ENCODE assay signal across 14 cellular contexts in the genomic region with DNA sequence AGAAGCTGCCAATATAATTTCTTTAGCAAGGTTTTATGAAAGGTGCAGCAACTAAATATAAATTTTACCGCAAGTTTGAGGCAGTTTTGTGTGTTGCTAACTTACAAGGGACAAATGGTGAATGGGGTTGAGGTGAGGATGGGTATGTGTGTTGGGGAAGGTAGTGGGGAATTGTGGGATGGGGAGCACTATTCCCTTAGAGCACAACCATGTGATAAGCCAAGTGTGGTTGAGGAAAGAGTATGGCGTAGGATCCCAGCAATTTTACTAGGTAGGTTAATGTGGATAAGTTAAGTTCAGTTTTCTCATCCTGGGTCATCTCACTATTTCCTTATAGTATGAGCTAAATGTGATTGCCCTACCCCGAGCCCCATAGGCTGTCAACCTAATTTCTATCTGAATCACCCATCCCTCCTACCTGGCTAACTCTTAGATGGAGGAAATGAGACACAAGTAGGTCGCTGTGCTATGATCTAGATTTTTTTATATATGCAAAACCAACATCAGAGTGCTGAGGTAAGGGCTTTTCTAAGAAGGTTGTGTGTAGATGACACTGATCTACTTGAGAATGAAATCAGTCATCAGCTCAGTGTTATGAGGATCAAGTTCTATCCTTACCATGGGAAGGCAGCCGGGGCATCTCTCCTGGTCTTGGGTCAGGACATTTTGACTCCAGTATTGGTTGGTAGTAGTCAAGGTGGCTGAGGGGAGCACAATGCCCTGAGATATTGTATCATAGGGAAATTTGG. TPM values are rescaled to one million over a fixed set of nuclear protein-coding genes. Genes with fewer than 3 reads are reported as not detected.
DNase-seq lines count a peak whose midpoint lies in the region; ATAC-seq and TF ChIP-seq lines count a peak whose summit lies in the region.
"Had no signal": no experiment of that assay in that cellular context is flagged by ENCODE, and none has a peak within 500 bp of the region (broad histone marks: within the 10 kb centered on the region; RNA-seq: fewer than 3 reads in every experiment).

No MANE protein-coding gene starts in this region.

- no peaks in the 10 kb centered on the region for H3K9me3 ChIP-seq in CD8-positive, alpha-beta memory T cell (ENCODE audit: low read length)
- no peaks in the 10 kb centered on the region for H3K9me3 ChIP-seq in mucosa of descending colon
- H3K9me3 ChIP-seq: ascending aorta, Caco-2, thoracic aorta had no signal

- H3K4me1 Mint-ChIP-seq in CD8-positive, alpha-beta memory T cell = peaks cover 88 to 96% (median 92%) of the 10 kb centered on the region in 3 donors
- peaks cover 91% of the 10 kb centered on the region for H3K4me1 Mint-ChIP-seq in activated CD8-positive, alpha-beta T cell treated with anti-CD3 and anti-CD28 coated beads for 36 hours (ENCODE audit: low read depth)
- H3K4me1 Mint-ChIP-seq in chondrocyte (ENCODE audit: low read depth) = peaks cover 4% of the 10 kb centered on the region

- in situ Hi-C loops in GM18951 (cut with MboI; ENCODE audit: low sequenced_read_pairs, unreplicated experiment) = loop anchor here (25.0 kb wide), 1 partner anchor 536 kb away; a partner anchor contains a TSS

- peak overlapping the region; percentile 82 to 95 (median 94) for H3K27ac Mint-ChIP-seq in CD8-positive, alpha-beta memory T cell
- peak overlapping the region; percentile 98 for H3K27ac Mint-ChIP-seq in activated CD8-positive, alpha-beta T cell treated with anti-CD3 and anti-CD28 coated beads for 36 hours
- H3K27ac Mint-ChIP-seq in chondrocyte (ENCODE audit: unreplicated experiment) = no peak overlapping the region

- H3K4me3 ChIP-seq in CD8-positive, alpha-beta memory T cell (ENCODE audit: low read length) = no peak overlapping the region
- no peak overlapping the region for H3K4me3 ChIP-seq in mucosa of descending colon
- H3K4me3 ChIP-seq: ascending aorta, thoracic aorta had no signal

- TF ChIP-seq POLR2A in GM18951 (IDR thresholded peaks at IDR 0.05; ENCODE audit: extremely low read depth, insufficient read depth, insufficient read length) = peak; percentile 43

- H3K36me3 Mint-ChIP-seq in CD8-positive, alpha-beta memory T cell = peaks cover 31 to 73% (median 51%) of the 10 kb centered on the region in 3 donors
- peaks cover 85% of the 10 kb centered on the region for H3K36me3 Mint-ChIP-seq in activated CD8-positive, alpha-beta T cell treated with anti-CD3 and anti-CD28 coated beads for 36 hours (ENCODE audit: low read depth)
- H3K36me3 Mint-ChIP-seq in chondrocyte (ENCODE audit: low read depth) = no peaks in the 10 kb centered on the region

- POLR2A ChIA-PET in CD8-positive, alpha-beta memory T cell (lab: Charles Lee) = no interaction called here
- POLR2A ChIA-PET in activated CD8-positive, alpha-beta T cell treated with anti-CD3 and anti-CD28 coated beads for 36 hours (lab: Charles Lee) = interaction anchor here (0.6 to 2.8 kb wide), 11 partner anchors 10 to 226 kb away, joined by 3 to 15 read pairs (median 4); a partner anchor contains a TSS

- no peaks in the 10 kb centered on the region for H3K27me3 Mint-ChIP-seq in CD8-positive, alpha-beta memory T cell
- H3K27me3 Mint-ChIP-seq in activated CD8-positive, alpha-beta T cell treated with anti-CD3 and anti-CD28 coated beads for 36 hours = no peaks in the 10 kb centered on the region
- H3K27me3 Mint-ChIP-seq in chondrocyte (ENCODE audit: low read depth) = peaks cover 14% of the 10 kb centered on the region

- ATAC-seq in activated CD8-positive, alpha-beta T cell treated with anti-CD3 and anti-CD28 coated beads for 36 hours = peak; percentile 64
- peak; percentile 60 for ATAC-seq in mucosa of descending colon

- H3K4me3 Mint-ChIP-seq in CD8-positive, alpha-beta memory T cell = peak overlapping the region; percentile 12 to 83 (median 66)
- peak overlapping the region; percentile 22 for H3K4me3 Mint-ChIP-seq in activated CD8-positive, alpha-beta T cell treated with anti-CD3 and anti-CD28 coated beads for 36 hours
- H3K4me3 Mint-ChIP-seq in chondrocyte (ENCODE audit: unreplicated experiment) = no peak overlapping the region

- TF ChIP-seq CTCF in activated CD8-positive, alpha-beta T cell treated with anti-CD3 and anti-CD28 coated beads for 36 hours (IDR thresholded peaks at IDR 0.05) = no peak
- TF ChIP-seq CTCF in mucosa of descending colon (IDR thresholded peaks at IDR 0.05) = no peak
- no peak for TF ChIP-seq CTCF in chondrocyte (IDR thresholded peaks at IDR 0.05)

- peaks cover 77% of the 10 kb centered on the region for H3K4me1 ChIP-seq in CD8-positive, alpha-beta memory T cell (ENCODE audit: insufficient read depth, low read length)
- no peaks in the 10 kb centered on the region for H3K4me1 ChIP-seq in mucosa of descending colon (ENCODE audit: low read depth)
- H3K4me1 ChIP-seq: ascending aorta, Caco-2 had no signal

- no peak overlapping the region for H3K27ac ChIP-seq in CD8-positive, alpha-beta memory T cell (ENCODE audit: low read depth, low read length)
- H3K27ac ChIP-seq: ascending aorta, thoracic aorta had no signal

- peak in 1 of 5 donors; percentile 43 for DNase-seq in CD8-positive, alpha-beta memory T cell
- peak; percentile 75 for DNase-seq in activated CD8-positive, alpha-beta T cell treated with anti-CD3 and anti-CD28 coated beads for 36 hours
- DNase-seq in mucosa of descending colon (no peak), RKO (ENCODE audit: low spot score) (no peak), chondrocyte (ENCODE audit: low spot score) (no peak), HPDE6-E6E7 (ENCODE audit: extremely low spot score) (no peak)
- DNase-seq: Caco-2, kidney glomerular epithelial cell, retina had no signal

- H3K9me3 Mint-ChIP-seq in CD8-positive, alpha-beta memory T cell = no peaks in the 10 kb centered on the region
- peaks cover 7% of the 10 kb centered on the region for H3K9me3 Mint-ChIP-seq in activated CD8-positive, alpha-beta T cell treated with anti-CD3 and anti-CD28 coated beads for 36 hours
- H3K9me3 Mint-ChIP-seq in chondrocyte (ENCODE audit: low read depth) = peaks cover 5% of the 10 kb centered on the region

- CTCF ChIA-PET in CD8-positive, alpha-beta memory T cell (lab: Charles Lee) = interaction anchor here (1.4 to 9.0 kb wide), 6 partner anchors 9 to 332 kb away, joined by 3 to 67 read pairs (median 4); a partner anchor contains a TSS
- CTCF ChIA-PET in activated CD8-positive, alpha-beta T cell treated with anti-CD3 and anti-CD28 coated beads for 36 hours (lab: Charles Lee) = interaction anchor here (0.7 to 2.6 kb wide), 12 partner anchors 9 to 83 kb away, joined by 3 to 10 read pairs (median 4); a partner anchor contains a TSS

- peaks cover 13% of the 10 kb centered on the region for H3K36me3 ChIP-seq in CD8-positive, alpha-beta memory T cell (ENCODE audit: insufficient read depth, low read length)
- no peaks in the 10 kb centered on the region for H3K36me3 ChIP-seq in mucosa of descending colon (ENCODE audit: low read depth)
- H3K36me3 ChIP-seq: ascending aorta, thoracic aorta had no signal

- H3K27me3 ChIP-seq in CD8-positive, alpha-beta memory T cell (ENCODE audit: insufficient read depth, low read length, poor library complexity, severe bottlenecking) = no peaks in the 10 kb centered on the region
- H3K27me3 ChIP-seq: ascending aorta had no signal

- intact Hi-C loops in activated CD8-positive, alpha-beta T cell treated with anti-CD3 and anti-CD28 coated beads for 36 hours (cut with micrococcal nuclease) = no loop called here
- intact Hi-C loops in mucosa of descending colon (cut with DNase I, micrococcal nuclease) = no loop called here

RNA-seq across cellular contexts. Expression of a gene that starts 23.8 kb away (rescaled TPM):
- total RNA-seq in CD8-positive, alpha-beta memory T cell = 10 to 100 TPM; 74.0 to 75.0 TPM
- polyA plus RNA-seq in CD8-positive, alpha-beta memory T cell = 48.5 TPM
- total RNA-seq in activated CD8-positive, alpha-beta T cell treated with anti-CD3 and anti-CD28 coated beads for 36 hours = 10 to 100 TPM; 65.9 to 67.8 TPM
- total RNA-seq in mucosa of descending colon (1 to 10 TPM; 1.1 to 2.2 (median 1.6) TPM), chondrocyte (not detected in 3 replicates)
- total RNA-seq: ascending aorta, Caco-2, glomerular endothelial cell, LHCN-M2 had no signal

RNA-seq across cellular contexts. Expression of a gene that starts 43.8 kb away (rescaled TPM):
- total RNA-seq in CD8-positive, alpha-beta memory T cell = 10 to 100 TPM; 25.1 to 27.6 TPM
- polyA plus RNA-seq in CD8-positive, alpha-beta memory T cell = 58.1 TPM
- 10 to 100 TPM; 18.1 to 20.1 TPM for total RNA-seq in activated CD8-positive, alpha-beta T cell treated with anti-CD3 and anti-CD28 coated beads for 36 hours
- total RNA-seq in mucosa of descending colon (1 to 10 TPM; 3.8 to 7.3 (median 6.6) TPM), chondrocyte (not detected in 3 replicates)
- total RNA-seq: Caco-2, glomerular endothelial cell, LHCN-M2 had no signal

Comparison
In these comparisons a context has a peak if more than half of its experiments do, and no peak if none do; other contexts are left out.
1. RNA of a gene that starts 23.8 kb away (total RNA-seq): 74.0 to 75.0 TPM in CD8-positive, alpha-beta memory T cell and 65.9 to 67.8 TPM in activated CD8-positive, alpha-beta T cell treated with anti-CD3 and anti-CD28 coated beads for 36 hours; 1.1 to 2.2 TPM in mucosa of descending colon and not detected in chondrocyte; every median in the first group is over 10 times any median in the second.